6 cellular contexts compared by ENCODE assay signal in the genomic region with DNA sequence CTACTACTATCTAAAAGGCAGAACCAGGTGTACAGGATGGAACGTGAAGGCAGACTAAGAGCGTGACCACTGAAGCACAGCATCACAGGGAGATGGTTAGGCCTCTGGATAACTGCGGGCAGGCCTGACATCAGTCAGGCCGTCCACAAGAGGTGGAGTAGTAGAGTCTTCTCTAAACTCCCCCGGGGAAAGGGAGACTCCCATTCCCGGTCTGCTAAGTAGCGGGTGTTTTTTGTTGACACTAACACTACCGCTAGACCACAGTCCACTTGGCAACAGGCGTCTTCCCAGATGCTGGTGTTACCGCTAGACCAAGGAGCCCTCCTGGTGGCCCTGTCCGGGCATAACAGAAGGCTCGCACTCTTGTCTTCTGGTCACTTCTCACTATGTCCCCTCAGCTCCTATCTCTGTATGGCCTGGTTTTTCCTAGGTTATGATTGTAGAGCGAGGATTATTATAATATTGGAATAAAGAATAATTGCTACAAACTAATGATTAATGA. TPM values are rescaled to one million over a fixed set of nuclear protein-coding genes. Genes with fewer than 3 reads are reported as not detected.
"Had no signal": no experiment of that assay in that cellular context is flagged by ENCODE, and none has a peak within 500 bp of the region (broad histone marks: within the 10 kb centered on the region; RNA-seq: fewer than 3 reads in every experiment).

No MANE protein-coding gene starts in this region.

RNA-seq across cellular contexts. Expression of gene PTTG2, which starts 15.2 kb away (rescaled TPM):
- total RNA-seq: activated CD8-positive, alpha-beta T cell treated with anti-CD3 and anti-CD28 coated beads for 36 hours; activated T-cell treated with anti-CD3 and anti-CD28 coated beads, Interleukin-2, amount 50 U/mL, for 72 hours; activated T-helper 2 cell treated with anti-CD3 and anti-CD28 coated beads, Interferon-gamma antibody, Interleukin-2, Interleukin-4, amounts not matched to agents 10 μg/mL and 5 μg/mL and 100 μg/mL, durations not matched to agents 14 hours and 24 hours and 36 hours; IMR-90; PC-3; SJSA1 had no signal
- polyA plus RNA-seq: IMR-90 had no signal
